In genomic region chr14:60506010-60506409, GRCh38 we compare ENCODE assay signal across 19 cellular contexts. TPM values are rescaled to one million over a fixed set of nuclear protein-coding genes. Genes with fewer than 3 reads are reported as not detected.
A peak's percentile ranks its signal among the peaks of the same experiment; 100 is the strongest.
DNase-seq lines count a peak whose midpoint lies in the region; ATAC-seq, FAIRE-seq and TF ChIP-seq lines count a peak whose summit lies in the region.
"Had no signal": no experiment of that assay in that cellular context is flagged by ENCODE, and none has a peak within 500 bp of the region (broad histone marks: within the 10 kb centered on the region; RNA-seq: fewer than 3 reads in every experiment).

No MANE protein-coding gene starts in this region.

- H2BK5ac ChIP-seq in H1 (ENCODE audit: low read depth, low read length) (no peak overlapping the region), mesendoderm (ENCODE audit: low read length) (no peak overlapping the region), trophoblast cell (ENCODE audit: low read depth, low read length, poor library complexity) (no peak overlapping the region)

- no peak overlapping the region for H3K23ac ChIP-seq in H1 (ENCODE audit: insufficient read length)
- H3K23ac ChIP-seq in mesendoderm (ENCODE audit: low read length): no peak overlapping the region
- H3K23ac ChIP-seq in trophoblast cell (ENCODE audit: low read length): no peak overlapping the region

- DNase-seq in H1 (ENCODE audit: low read depth in 1 of 2, low spot score in 2 of 2) (no peak), mesendoderm (peak; percentile 13), trophoblast cell (no peak), esophagus muscularis mucosa (ENCODE audit: extremely low spot score) (no peak)
- DNase-seq: ACHN; CD4-positive, alpha-beta memory T cell; DMS79 had no signal

- 15% methylated on average over 7 of the region's 7 CpGs; no CpG with 5 or more reads in 1 of the 2 experiments for WGBS in H1 (ENCODE audit: extremely low coverage in 1 of 2, insufficient coverage in 1 of 2, insufficient read length in 1 of 2, insufficient replicate concordance in 2 of 2, low coverage in 1 of 2, low lambda C conversion rate in 2 of 2, missing lambda C conversion rate in 1 of 2), 2 experiments
- no CpG with 5 or more reads among the region's 7 CpGs for WGBS in mesendoderm (ENCODE audit: extremely low coverage, insufficient coverage, low lambda C conversion rate)
- WGBS in trophoblast cell (ENCODE audit: extremely low coverage, insufficient coverage, insufficient read length): no CpG with 5 or more reads among the region's 7 CpGs
- WGBS in esophagus muscularis mucosa: 4% methylated on average over 7 of the region's 7 CpGs

- TF ChIP-seq EP300 in H1 (IDR thresholded peaks at IDR 0.05; ENCODE audit: borderline replicate concordance in 1 of 2, low read depth in 2 of 2, low read length in 2 of 2) (no peak), esophagus muscularis mucosa (IDR thresholded peaks at IDR 0.05) (no peak)

- no peak overlapping the region for H2AFZ ChIP-seq in H1 (ENCODE audit: low read length)
- no peak overlapping the region for H2AFZ ChIP-seq in trophoblast cell (ENCODE audit: insufficient read depth, low read length, poor library complexity)

- H2BK120ac ChIP-seq in H1 (replicated peaks; ENCODE audit: low read depth, low read length) (no peak overlapping the region), mesendoderm (ENCODE audit: low read depth, low read length) (no peak overlapping the region), trophoblast cell (ENCODE audit: insufficient read depth, low read length, poor library complexity) (no peak overlapping the region)

- CTCF ChIA-PET in H1 (lab: Charles Lee; ENCODE audit: partially characterized antibody): interaction anchor here (0.6 to 2.3 kb wide), 10 partner anchors 9 to 450 kb away, joined by 3 to 8 read pairs (median 4); no protein-coding TSS in a partner anchor

- H3K9ac ChIP-seq in BLaER1 treated with 17β-estradiol and CSF1 and Interleukin-3, amounts not matched to agents 10 nM and 100 nM: no peak overlapping the region
- H3K9ac ChIP-seq in HUES48 (ENCODE audit: low read depth, low read length) (no peak overlapping the region), H1 (replicated peaks in 1 of 4; ENCODE audit: extremely low read depth in 1 of 4, low read depth in 3 of 4, low read length in 3 of 4) (no peak overlapping the region), mesendoderm (ENCODE audit: low read length) (no peak overlapping the region), trophoblast cell (ENCODE audit: low read length) (no peak overlapping the region)

- H4K20me1 ChIP-seq in BLaER1 treated with 17β-estradiol and CSF1 and Interleukin-3, amounts not matched to agents 10 nM and 100 nM: no peaks in the 10 kb centered on the region
- H4K20me1 ChIP-seq in H1 (replicated peaks in 1 of 2; ENCODE audit: control insufficient read depth in 1 of 2, insufficient read depth in 2 of 2, low read length in 2 of 2): peaks cover 0 to 20% of the 10 kb centered on the region in 2 experiments

- H3K27me3 ChIP-seq in BLaER1 treated with 17β-estradiol and CSF1 and Interleukin-3, amounts not matched to agents 10 nM and 100 nM: peaks cover 0 to 16% (median 3%) of the 10 kb centered on the region in 11 experiments; a peak in 5 of 22 replicates
- H3K27me3 ChIP-seq in HUES48 (ENCODE audit: control insufficient read depth, insufficient read depth, low read length): peaks cover 100% of the 10 kb centered on the region
- H3K27me3 ChIP-seq in H1 (replicated peaks in 1 of 4; ENCODE audit: control insufficient read depth in 3 of 4, extremely low read depth in 1 of 4, insufficient read depth in 3 of 4, low read length in 3 of 4): peaks cover 57 to 76% (median 67%) of the 10 kb centered on the region in 4 experiments
- peaks cover 53% of the 10 kb centered on the region for H3K27me3 ChIP-seq in mesendoderm (ENCODE audit: insufficient read depth, low read length, poor library complexity)
- peaks cover 54% of the 10 kb centered on the region for H3K27me3 ChIP-seq in trophoblast cell (ENCODE audit: insufficient read depth, low read length)
- peaks cover 0 to 97% (median 59%) of the 10 kb centered on the region in 4 donors for H3K27me3 ChIP-seq in esophagus muscularis mucosa

- H4K5ac ChIP-seq in H1 (ENCODE audit: insufficient read length, low read depth, low read length): no peak overlapping the region
- H4K5ac ChIP-seq in mesendoderm (ENCODE audit: low read length): no peak overlapping the region

- no peak overlapping the region for H3K14ac ChIP-seq in H1 (ENCODE audit: insufficient read length)
- no peak overlapping the region for H3K14ac ChIP-seq in trophoblast cell (ENCODE audit: low read length)

- H3K56ac ChIP-seq in H1 (replicated peaks; ENCODE audit: insufficient read length, low read depth, low read length): no peak overlapping the region
- no peak overlapping the region for H3K56ac ChIP-seq in mesendoderm (ENCODE audit: low read length)

- no peak for TF ChIP-seq RAD21 in H1 (IDR thresholded peaks at IDR 0.05 in 1 of 2, conservative IDR thresholded peaks at IDR 0.05 in 1 of 2; ENCODE audit: low read depth in 2 of 2, low read length in 2 of 2)

- H3K4me3 ChIP-seq in BLaER1 treated with 17β-estradiol and CSF1 and Interleukin-3, amounts not matched to agents 10 nM and 100 nM: no peak overlapping the region
- H3K4me3 ChIP-seq in HUES48 (ENCODE audit: low read depth, low read length): peak overlapping the region; percentile 41; the same call in 1 of the 2 replicates
- peak overlapping the region in 1 of 4 experiments; percentile 47; a peak in 2 of 8 replicates for H3K4me3 ChIP-seq in H1 (ENCODE audit: extremely low read depth in 1 of 4, insufficient read depth in 2 of 4, low read depth in 3 of 4, low read length in 4 of 4)
- H3K4me3 ChIP-seq in mesendoderm (ENCODE audit: low read length): no peak overlapping the region
- H3K4me3 ChIP-seq in trophoblast cell (ENCODE audit: low read depth, low read length): no peak overlapping the region
- H3K4me3 ChIP-seq in esophagus muscularis mucosa: no peak overlapping the region
- H3K4me3 ChIP-seq: GM12878 had no signal

- no peak overlapping the region for H2BK20ac ChIP-seq in H1 (ENCODE audit: low read length)

- intact Hi-C loops in esophagus muscularis mucosa (cut with DNase I): no loop called here

- no peak overlapping the region for H2BK15ac ChIP-seq in H1 (ENCODE audit: low read length)
- no peak overlapping the region for H2BK15ac ChIP-seq in mesendoderm (replicated peaks; ENCODE audit: low read depth)

- H3K4ac ChIP-seq in H1 (replicated peaks; ENCODE audit: insufficient read length, low read depth, low read length): no peak overlapping the region
- H3K4ac ChIP-seq in mesendoderm (ENCODE audit: low read depth, low read length): no peak overlapping the region
- H3K4ac ChIP-seq in trophoblast cell (ENCODE audit: low read depth, low read length): no peak overlapping the region

- TF ChIP-seq POLR2A in H1 (IDR thresholded peaks at IDR 0.05; ENCODE audit: control extremely low read depth in 1 of 2, low read depth in 2 of 2, low read length in 2 of 2): no peak
- no peak for TF ChIP-seq POLR2A in esophagus muscularis mucosa (IDR thresholded peaks at IDR 0.05; ENCODE audit: low read depth)

- H3K23me2 ChIP-seq in H1 (ENCODE audit: low read depth, low read length): peaks cover 7% of the 10 kb centered on the region; the same call in 1 of the 2 replicates

- H3K27ac ChIP-seq in BLaER1 treated with 17β-estradiol and CSF1 and Interleukin-3, amounts not matched to agents 10 nM and 100 nM: no peak overlapping the region
- H3K27ac ChIP-seq in HUES48 (ENCODE audit: low read depth, low read length): no peak overlapping the region
- H3K27ac ChIP-seq in H1 (ENCODE audit: low read depth, low read length): no peak overlapping the region
- no peak overlapping the region for H3K27ac ChIP-seq in mesendoderm (ENCODE audit: low read depth, low read length)
- H3K27ac ChIP-seq in trophoblast cell (ENCODE audit: low read depth, low read length): no peak overlapping the region
- H3K27ac ChIP-seq in esophagus muscularis mucosa (replicated peaks in 1 of 4): no peak overlapping the region
- H3K27ac ChIP-seq: C4-2B had no signal

- no peak overlapping the region for H4K12ac ChIP-seq in trophoblast cell (ENCODE audit: low read depth, low read length)

- H2BK12ac ChIP-seq in H1 (ENCODE audit: low read depth, low read length) (no peak overlapping the region; the same call in 1 of the 2 replicates), trophoblast cell (ENCODE audit: low read length) (no peak overlapping the region)

- H3K36me3 ChIP-seq in BLaER1 treated with 17β-estradiol and CSF1 and Interleukin-3, amounts not matched to agents 10 nM and 100 nM: no peaks in the 10 kb centered on the region
- H3K36me3 ChIP-seq in HUES48 (ENCODE audit: control insufficient read depth, insufficient read depth, low read length): no peaks in the 10 kb centered on the region
- H3K36me3 ChIP-seq in H1 (ENCODE audit: control insufficient read depth in 2 of 4, insufficient read depth in 4 of 4, low read length in 3 of 4): peaks cover 0 to 8% (median 0%) of the 10 kb centered on the region in 4 experiments; a peak in 1 of 8 replicates
- H3K36me3 ChIP-seq in mesendoderm (ENCODE audit: control insufficient read depth, insufficient read depth, low read length): no peaks in the 10 kb centered on the region
- H3K36me3 ChIP-seq in trophoblast cell (ENCODE audit: control insufficient read depth in 1 of 2, insufficient read depth in 2 of 2, low read length in 2 of 2): no peaks in the 10 kb centered on the region
- no peaks in the 10 kb centered on the region for H3K36me3 ChIP-seq in esophagus muscularis mucosa

- H4K8ac ChIP-seq in H1 (ENCODE audit: extremely low read depth, insufficient read depth, low read length) (no peak overlapping the region; the same call in 1 of the 2 replicates), mesendoderm (ENCODE audit: low read depth, low read length) (no peak overlapping the region), trophoblast cell (ENCODE audit: low read depth, low read length) (no peak overlapping the region)

- peak overlapping the region in 8 of 11 experiments; percentile 6 to 40 (median 11); a peak in 7 of 22 replicates for H3K4me2 ChIP-seq in BLaER1 treated with 17β-estradiol and CSF1 and Interleukin-3, amounts not matched to agents 10 nM and 100 nM
- H3K4me2 ChIP-seq in H1 (ENCODE audit: insufficient read depth in 1 of 2, low read depth in 2 of 2, low read length in 2 of 2) (peak overlapping the region; percentile 67 to 78), mesendoderm (ENCODE audit: low read length) (no peak overlapping the region), trophoblast cell (ENCODE audit: low read length) (no peak overlapping the region)

- H2AK5ac ChIP-seq in H1 (ENCODE audit: low read depth, low read length) (no peak overlapping the region), mesendoderm (ENCODE audit: low read length) (no peak overlapping the region), trophoblast cell (ENCODE audit: low read length) (no peak overlapping the region)

- ATAC-seq in GM19467 (IDR thresholded peaks at IDR 0.05; ENCODE audit: unreplicated experiment) (no peak), GM18861 (IDR thresholded peaks at IDR 0.05; ENCODE audit: unreplicated experiment) (no peak)
- ATAC-seq: GM12878, HCT116 had no signal

- TF ChIP-seq CTCF in H1 (IDR thresholded peaks at IDR 0.05; ENCODE audit: control extremely low read depth in 1 of 3, insufficient read depth in 1 of 3, low read depth in 1 of 3, low read length in 3 of 3) (no peak), esophagus muscularis mucosa (IDR thresholded peaks at IDR 0.05) (no peak)

- H4K91ac ChIP-seq in H1 (replicated peaks; ENCODE audit: insufficient read length, low read length) (no peak overlapping the region), trophoblast cell (ENCODE audit: low read depth, low read length) (no peak overlapping the region)

- no peaks in the 10 kb centered on the region for H3K79me1 ChIP-seq in H1 (ENCODE audit: low read depth, low read length)
- H3K79me1 ChIP-seq in mesendoderm (ENCODE audit: low read length): no peaks in the 10 kb centered on the region
- H3K79me1 ChIP-seq in trophoblast cell (ENCODE audit: low read length): no peaks in the 10 kb centered on the region

- H3K4me1 ChIP-seq in BLaER1 treated with 17β-estradiol and CSF1 and Interleukin-3, amounts not matched to agents 10 nM and 100 nM: peaks cover 0 to 6% (median 0%) of the 10 kb centered on the region in 10 experiments; a peak in 5 of 20 replicates
- H3K4me1 ChIP-seq in HUES48 (ENCODE audit: control insufficient read depth, insufficient read depth, low read length) (peaks cover 41% of the 10 kb centered on the region), H1 (replicated peaks in 1 of 4; ENCODE audit: control insufficient read depth in 3 of 4, insufficient read depth in 4 of 4, low read length in 3 of 4) (peaks cover 13 to 38% (median 22%) of the 10 kb centered on the region in 4 experiments), mesendoderm (ENCODE audit: control insufficient read depth, low read depth, low read length) (peaks cover 3% of the 10 kb centered on the region), trophoblast cell (ENCODE audit: control insufficient read depth in 1 of 2, insufficient read depth in 2 of 2, low read length in 2 of 2) (peaks cover 7 to 10% of the 10 kb centered on the region in 2 experiments), esophagus muscularis mucosa (peaks cover 10 to 40% (median 36%) of the 10 kb centered on the region in 4 donors)

- FAIRE-seq in H1 (lab: Jason Lieb, UNC): no peak
- FAIRE-seq: GM12878, GM18507, HepG2 had no signal

- POLR2A ChIA-PET in H1 (lab: Charles Lee; ENCODE audit: partially characterized antibody): interaction anchor here (1.5 kb wide), 1 partner anchor 10 kb away, joined by 5 read pairs; no protein-coding TSS in a partner anchor

- H3K9me3 ChIP-seq in BLaER1 treated with 17β-estradiol and CSF1 and Interleukin-3, amounts not matched to agents 10 nM and 100 nM (replicated peaks in 1 of 11): peaks cover 42 to 51% (median 49%) of the 10 kb centered on the region in 11 experiments
- H3K9me3 ChIP-seq in HUES48 (ENCODE audit: control insufficient read depth, insufficient read depth, low read length) (no peaks in the 10 kb centered on the region), H1 (ENCODE audit: insufficient read depth in 2 of 2, low read depth in 1 of 2, low read length in 1 of 2) (no peaks in the 10 kb centered on the region), trophoblast cell (ENCODE audit: insufficient read depth, low read depth, low read length) (no peaks in the 10 kb centered on the region), esophagus muscularis mucosa (no peaks in the 10 kb centered on the region)

- no peak overlapping the region for H3K18ac ChIP-seq in H1 (ENCODE audit: extremely low read depth, low read length)
- no peak overlapping the region for H3K18ac ChIP-seq in mesendoderm (ENCODE audit: low read length)
- no peak overlapping the region for H3K18ac ChIP-seq in trophoblast cell (ENCODE audit: low read length)

- no peaks in the 10 kb centered on the region for H3K79me2 ChIP-seq in H1 (ENCODE audit: control insufficient read depth in 1 of 2, insufficient read depth in 2 of 2, low read length in 2 of 2)
- no peaks in the 10 kb centered on the region for H3K79me2 ChIP-seq in mesendoderm (ENCODE audit: control insufficient read depth, insufficient read depth, low read length)
- no peaks in the 10 kb centered on the region for H3K79me2 ChIP-seq in trophoblast cell (ENCODE audit: control insufficient read depth, insufficient read depth, low read length, poor library complexity)

RNA-seq across cellular contexts. Expression of gene SIX6, which starts 2.9 kb away (rescaled TPM):
- not detected in 2 replicates for total RNA-seq in H1 (2021; fragmentation: NEBNext Ultra II Directional; extraction: Animal tissue kit (Norgen Biotek cat#: 25700))
- polyA plus RNA-seq in H1 (2011; rRNA removed): 0.03 and 0.08 TPM in 2 replicates
- 0.04 TPM for polyA plus RNA-seq in H1 (2011; cell fraction: cytosol; rRNA removed)
- polyA plus RNA-seq in H1 (2011; cell fraction: nucleus; rRNA removed): 0.06 TPM
- 0.07 to 0.08 TPM in 2 of 4 replicates, not detected in the others for polyA plus RNA-seq in H1 (2012, experiment 1 of 2)
- 0.07 TPM for polyA plus RNA-seq in H1 (2012, experiment 2 of 2)
- 0.14 TPM for polyA plus RNA-seq in H1 (2013, experiment 1 of 2)
- polyA plus RNA-seq in H1 (2013, experiment 2 of 2): 0.18 TPM
- polyA minus RNA-seq in H1 (2011; rRNA and poly(A)+ RNA removed): not detected in 2 replicates
- polyA minus RNA-seq in H1 (2011; cell fraction: cytosol; rRNA and poly(A)+ RNA removed): not detected
- polyA minus RNA-seq in H1 (2011; cell fraction: nucleus; rRNA and poly(A)+ RNA removed): not detected
- not detected for polyA plus RNA-seq in mesendoderm (2013, experiment 1 of 2)
- polyA plus RNA-seq in mesendoderm (2013, experiment 2 of 2): 0.03 TPM
- not detected in 2 replicates for polyA plus RNA-seq in trophoblast cell (2013)
- not detected for total RNA-seq in esophagus muscularis mucosa
- total RNA-seq: A172; CD4-positive, alpha-beta memory T cell; G401; GM12878; H4; HepG2 had no signal
- polyA plus RNA-seq: CD4-positive, alpha-beta memory T cell; GM12878; HepG2 had no signal

RNA-seq across cellular contexts. Expression of gene C14orf39, which starts 20.1 kb away (rescaled TPM):
- total RNA-seq in H1 (2021; fragmentation: NEBNext Ultra II Directional; extraction: Animal tissue kit (Norgen Biotek cat#: 25700)): 0.75 and 1.2 TPM in 2 replicates
- polyA plus RNA-seq in H1 (2011; rRNA removed): 0.05 and 0.18 TPM in 2 replicates
- 0.52 TPM for polyA plus RNA-seq in H1 (2011; cell fraction: cytosol; rRNA removed)
- 0.10 TPM for polyA plus RNA-seq in H1 (2011; cell fraction: nucleus; rRNA removed)
- 0.25 to 1.3 TPM (median 0.53 TPM) in 4 replicates for polyA plus RNA-seq in H1 (2012, experiment 1 of 2)
- polyA plus RNA-seq in H1 (2012, experiment 2 of 2): 0.05 TPM
- polyA plus RNA-seq in H1 (2013, experiment 1 of 2): 2.2 TPM
- 2.3 TPM for polyA plus RNA-seq in H1 (2013, experiment 2 of 2)
- not detected in 2 replicates for polyA minus RNA-seq in H1 (2011; rRNA and poly(A)+ RNA removed)
- polyA minus RNA-seq in H1 (2011; cell fraction: cytosol; rRNA and poly(A)+ RNA removed): not detected
- 0.40 TPM for polyA minus RNA-seq in H1 (2011; cell fraction: nucleus; rRNA and poly(A)+ RNA removed)
- polyA plus RNA-seq in mesendoderm (2013, experiment 1 of 2): 0.58 TPM
- 0.90 TPM for polyA plus RNA-seq in mesendoderm (2013, experiment 2 of 2)
- polyA plus RNA-seq in trophoblast cell (2013): 0.08 and 0.12 TPM in 2 replicates
- total RNA-seq in esophagus muscularis mucosa: 1 to 10 TPM in 1 of 4 donors, under 1 TPM in 2, not detected in 1; 0.29 to 3.7 (median 0.50) TPM
- total RNA-seq: A172; CD4-positive, alpha-beta memory T cell; G401; GM12878; H4; HepG2 had no signal
- polyA plus RNA-seq: CD4-positive, alpha-beta memory T cell; HepG2 had no signal

Comparison
In these comparisons a context has a peak if more than half of its experiments do, and no peak if none do; other contexts are left out.
1. H3K4me2 ChIP-seq: peak in BLaER1 treated with 17β-estradiol and CSF1 and Interleukin-3, amounts not matched to agents 10 nM and 100 nM (8 of 11) and H1 (2 of 2); none in mesendoderm (single experiment) and trophoblast cell (single experiment).